8 cellular contexts compared by ENCODE assay signal in genomic region chrX:152831391-152831790, GRCh38. TPM values are rescaled to one million over a fixed set of nuclear protein-coding genes. Genes with fewer than 3 reads are reported as not detected.
A peak's percentile ranks its signal among the peaks of the same experiment; 100 is the strongest.
DNase-seq lines count a peak whose midpoint lies in the region; ATAC-seq and TF ChIP-seq lines count a peak whose summit lies in the region.

No MANE protein-coding gene starts in this region.

- H3K9ac ChIP-seq in HUES6 (ENCODE audit: low read length) = peak overlapping the region; percentile 79
- peak overlapping the region; percentile 68 for H3K9ac ChIP-seq in muscle layer of colon (ENCODE audit: low read length)

- H3K4me1 ChIP-seq in A673 (ENCODE audit: insufficient read depth, low read length, poor library complexity, severe bottlenecking) (peaks cover 5% of the 10 kb centered on the region), HUES6 (ENCODE audit: control insufficient read depth, insufficient read depth, low read length) (0 out of 2 replicates have a peak, but pooled peaks cover 9% of the 10 kb centered on the region), muscle layer of colon (ENCODE audit: insufficient read depth, low read length) (no peaks in the 10 kb centered on the region)

- peaks cover 11% of the 10 kb centered on the region for H3K36me3 Mint-ChIP-seq in central memory CD8-positive, alpha-beta T cell (ENCODE audit: insufficient read depth)

- H3K27me3 Mint-ChIP-seq in central memory CD8-positive, alpha-beta T cell = no peaks in the 10 kb centered on the region

- intact Hi-C loops in A673 (cut with micrococcal nuclease; ENCODE audit: unreplicated experiment) = no loop called here

- H3K4me3 ChIP-seq in A673 (ENCODE audit: low read depth, low read length, poor library complexity, severe bottlenecking) = peak overlapping the region; percentile 66
- peak overlapping the region; percentile 81 for H3K4me3 ChIP-seq in HUES6 (ENCODE audit: low read depth, low read length)
- H3K4me3 ChIP-seq in muscle layer of colon (ENCODE audit: low read depth in 1 of 2, low read length in 2 of 2) = peak overlapping the region; percentile 63 to 67

- H3K9me3 Mint-ChIP-seq in central memory CD8-positive, alpha-beta T cell = no peaks in the 10 kb centered on the region

- H3K27me3 ChIP-seq in A673 (replicated peaks; ENCODE audit: insufficient read depth, low read depth, low read length, poor library complexity) = no peaks in the 10 kb centered on the region
- no peaks in the 10 kb centered on the region for H3K27me3 ChIP-seq in HUES6 (ENCODE audit: control insufficient read depth, insufficient read depth, low read length)
- H3K27me3 ChIP-seq in muscle layer of colon (ENCODE audit: control insufficient read depth in 1 of 2, insufficient read depth in 2 of 2, low read length in 2 of 2) = no peaks in the 10 kb centered on the region

- TSS peak; percentile 59 for BruUV-seq in A673 (replicated peaks; lab: Mats Ljungman, UMichigan)

- peak overlapping the region; percentile 81 for H3K27ac ChIP-seq in A673 (ENCODE audit: low read depth, low read length, poor library complexity, severe bottlenecking)
- no peak overlapping the region for H3K27ac ChIP-seq in HUES6 (ENCODE audit: low read depth, low read length)
- H3K27ac ChIP-seq in muscle layer of colon (ENCODE audit: low read depth, low read length) = peak overlapping the region; percentile 38

- TF ChIP-seq CTCF in A673 (conservative IDR thresholded peaks at IDR 0.05; ENCODE audit: low read depth, low read length) = no peak

- CTCF ChIA-PET in A673 (lab: Charles Lee) = interaction anchor here (0.6 kb wide), 1 partner anchor 81 kb away, joined by 3 read pairs; no protein-coding TSS in a partner anchor

- H3K9me3 ChIP-seq in A673 (ENCODE audit: low read depth, low read length, poor library complexity, severe bottlenecking) (no peaks in the 10 kb centered on the region), HUES6 (ENCODE audit: control insufficient read depth, insufficient read depth, low read depth, low read length) (peaks cover 13% of the 10 kb centered on the region; the same call in 1 of the 2 replicates), muscle layer of colon (ENCODE audit: low read length) (no peaks in the 10 kb centered on the region)

- no peak for ATAC-seq in central memory CD8-positive, alpha-beta T cell (replicated peaks; ENCODE audit: extremely low read depth, poor library complexity, severe bottlenecking)

- H3K4me1 Mint-ChIP-seq in central memory CD8-positive, alpha-beta T cell = peaks cover 34% of the 10 kb centered on the region

- peak overlapping the region; percentile 93 for H3K4me3 Mint-ChIP-seq in central memory CD8-positive, alpha-beta T cell

- POLR2A ChIA-PET in A673 (lab: Charles Lee; ENCODE audit: low non-redundant PET) = no interaction called here

- peak overlapping the region; percentile 99 for H3K27ac Mint-ChIP-seq in central memory CD8-positive, alpha-beta T cell (ENCODE audit: low read depth)

- H3K36me3 ChIP-seq in A673 (ENCODE audit: insufficient read depth, low read length, poor library complexity, severe bottlenecking) = peaks cover 11% of the 10 kb centered on the region
- peaks cover 28% of the 10 kb centered on the region for H3K36me3 ChIP-seq in HUES6 (ENCODE audit: control insufficient read depth, insufficient read depth, low read length)
- H3K36me3 ChIP-seq in muscle layer of colon (ENCODE audit: insufficient read depth, low read length) = peaks cover 5% of the 10 kb centered on the region

- no peak for DNase-seq in A673 (ENCODE audit: low spot score)
- no peak for DNase-seq in central memory CD8-positive, alpha-beta T cell (ENCODE audit: low spot score in 2 of 2)
- no peak for DNase-seq in A172 (ENCODE audit: low spot score)
- no peak for DNase-seq in effector CD8-positive, alpha-beta T cell (lab: John Stamatoyannopoulos, UW)
- DNase-seq in NCI-H187 (lab: John Stamatoyannopoulos, UW) = no peak
- no peak for DNase-seq in NCI-H1417 treated with DMSO at 0.1 percent for 48 hours (lab: John Stamatoyannopoulos, UW)

RNA-seq across cellular contexts. Expression of gene NSDHL, which starts 0.5 kb away (rescaled TPM):
- 44.4 and 52.0 TPM in 2 replicates for total RNA-seq in A673 (2021)
- 28.9 and 29.6 TPM in 2 replicates for total RNA-seq in A172 (2014; rRNA removed; shearing (Covaris generic))

RNA-seq across cellular contexts. Expression of gene CETN2, which starts 0.8 kb away (rescaled TPM):
- total RNA-seq in A673 (2021) = 33.3 and 36.1 TPM in 2 replicates
- total RNA-seq in A172 (2014; rRNA removed; shearing (Covaris generic)) = 128 and 135 TPM in 2 replicates
